ENCODE assay signal across 10 cellular contexts in the genomic region with DNA sequence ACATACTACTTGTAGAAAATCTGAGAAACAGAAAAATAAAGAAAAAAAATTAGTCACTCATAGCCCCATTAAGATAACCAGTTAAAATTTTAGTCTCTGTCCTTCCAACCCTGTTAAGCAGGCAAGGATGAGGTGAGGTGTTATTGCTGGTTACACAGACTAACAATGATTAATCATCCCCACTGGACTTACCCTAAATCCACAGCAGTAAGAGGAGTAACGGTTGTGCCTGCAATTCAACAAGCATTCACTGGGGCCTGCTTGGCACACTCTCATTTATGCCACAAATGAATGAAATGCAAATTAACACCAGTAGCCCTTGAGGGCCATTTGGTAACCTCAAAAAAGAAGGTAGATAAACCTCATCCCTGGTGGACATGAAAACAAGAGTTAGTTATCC. TPM values are rescaled to one million over a fixed set of nuclear protein-coding genes. Genes with fewer than 3 reads are reported as not detected.
DNase-seq lines count a peak whose midpoint lies in the region; ATAC-seq, FAIRE-seq and TF ChIP-seq lines count a peak whose summit lies in the region.
"Had no signal": no experiment of that assay in that cellular context is flagged by ENCODE, and none has a peak within 500 bp of the region (broad histone marks: within the 10 kb centered on the region; RNA-seq: fewer than 3 reads in every experiment).

No MANE protein-coding gene starts in this region.

- H3K4me2 ChIP-seq in A549, result peak overlapping the region; percentile 72

- intact Hi-C loops in stomach (cut with DNase I; ENCODE audit: low total_unique reads), result no loop called here

- H3K4me1 ChIP-seq in A549 (peaks cover 90% of the 10 kb centered on the region), stomach (peaks cover 29 to 63% (median 48%) of the 10 kb centered on the region in 4 donors)

- POLR2A ChIA-PET in A549 (lab: Yijun Ruan, JAX), result no interaction called here

- no peak for TF ChIP-seq EP300 in A549 (IDR thresholded peaks at IDR 0.05)
- TF ChIP-seq EP300 in stomach (IDR thresholded peaks at IDR 0.05), result no peak

- H3K36me3 ChIP-seq in stomach, result no peaks in the 10 kb centered on the region
- H3K36me3 ChIP-seq: heart left ventricle had no signal

- peak; percentile 48 to 55 for DNase-seq in A549 (ENCODE audit: low read depth in 1 of 2, low spot score in 1 of 2)
- DNase-seq in GM19239 (ENCODE audit: insufficient read length, low spot score), result peak; percentile 34
- peak in 1 of 2 donors; percentile 68 for DNase-seq in cardiac fibroblast (ENCODE audit: low read depth in 2 of 2)
- no peak for DNase-seq in GM19240 (ENCODE audit: insufficient read length, low spot score)
- DNase-seq in stomach, result no peak
- DNase-seq: heart left ventricle, NCI-H1105 treated with DMSO at 0.1 percent for 48 hours had no signal

- ATAC-seq in A549 (peak; percentile 60 to 64; a peak in 4 of 6 replicates), HG03378 (IDR thresholded peaks at IDR 0.05; ENCODE audit: unreplicated experiment) (peak; percentile 94), HG02852 (IDR thresholded peaks at IDR 0.05; ENCODE audit: unreplicated experiment) (no peak), GM19351 (IDR thresholded peaks at IDR 0.05; ENCODE audit: unreplicated experiment) (no peak)
- ATAC-seq: heart left ventricle had no signal

- TF ChIP-seq RAD21 in A549 (conservative IDR thresholded peaks at IDR 0.05 in 1 of 2, IDR thresholded peaks at IDR 0.05 in 1 of 2), result no peak

- TF ChIP-seq CTCF in A549 (IDR thresholded peaks at IDR 0.05) (no peak), cardiac fibroblast (IDR thresholded peaks at IDR 0.05; ENCODE audit: low read depth, low read length) (peak; percentile 20), stomach (IDR thresholded peaks at IDR 0.05) (no peak)

- TF ChIP-seq POLR2A in A549 (IDR thresholded peaks at IDR 0.05; ENCODE audit: low read length), result no peak
- no peak for TF ChIP-seq POLR2A in stomach (IDR thresholded peaks at IDR 0.05)

- H3K4me3 ChIP-seq in A549 (no peak overlapping the region), cardiac fibroblast (replicated peaks in 1 of 2; ENCODE audit: low read depth in 2 of 2, low read length in 2 of 2) (no peak overlapping the region), stomach (no peak overlapping the region)
- H3K4me3 ChIP-seq: heart left ventricle had no signal

- peak overlapping the region; percentile 66 to 77 for H3K27ac ChIP-seq in A549
- H3K27ac ChIP-seq in stomach, result peak overlapping the region in 1 of 5 donors; percentile 11
- H3K27ac ChIP-seq: heart left ventricle had no signal

- no peaks in the 10 kb centered on the region for H3K27me3 ChIP-seq in stomach
- H3K27me3 ChIP-seq: heart left ventricle had no signal

- CTCF ChIA-PET in A549 (lab: Yijun Ruan, JAX), result interaction anchor here (1.1 to 1.8 kb wide), 2 partner anchors 39 to 107 kb away, joined by 4 to 5 read pairs; no protein-coding TSS in a partner anchor

- WGBS in A549 (ENCODE audit: missing lambda C conversion rate), result 0% methylated on average over 1 of the region's 1 CpG
- 50 to 64% (median 60%) methylated on average over 1 of the region's 1 CpG for WGBS in stomach, 5 donors

- H3K9me3 ChIP-seq in A549 (no peaks in the 10 kb centered on the region), stomach (no peaks in the 10 kb centered on the region)
- H3K9me3 ChIP-seq: heart left ventricle had no signal

- FAIRE-seq in A549 (lab: Jason Lieb, UNC) (no peak), GM19239 (lab: Jason Lieb, UNC) (no peak)

TF ChIP-seq in A549, 52 proteins besides CTCF, POLR2A, EP300 and RAD21:
- TF ChIP-seq ESRRA (IDR thresholded peaks at IDR 0.05; ENCODE audit: borderline replicate concordance, low read length), result no peak
- no peak for TF ChIP-seq CEBPB (IDR thresholded peaks at IDR 0.05)
- no peak for TF ChIP-seq BHLHE40 (IDR thresholded peaks at IDR 0.05; ENCODE audit: low read depth, low read length)
- 0 out of 2 replicates have a peak, but pooled peaks have one; percentile 32 for TF ChIP-seq MYC (IDR thresholded peaks at IDR 0.05; ENCODE audit: borderline replicate concordance, low read length)
- no peak for TF ChIP-seq FOSB (CRISPR knock-in tag; IDR thresholded peaks at IDR 0.05)
- TF ChIP-seq, protein P1, sequence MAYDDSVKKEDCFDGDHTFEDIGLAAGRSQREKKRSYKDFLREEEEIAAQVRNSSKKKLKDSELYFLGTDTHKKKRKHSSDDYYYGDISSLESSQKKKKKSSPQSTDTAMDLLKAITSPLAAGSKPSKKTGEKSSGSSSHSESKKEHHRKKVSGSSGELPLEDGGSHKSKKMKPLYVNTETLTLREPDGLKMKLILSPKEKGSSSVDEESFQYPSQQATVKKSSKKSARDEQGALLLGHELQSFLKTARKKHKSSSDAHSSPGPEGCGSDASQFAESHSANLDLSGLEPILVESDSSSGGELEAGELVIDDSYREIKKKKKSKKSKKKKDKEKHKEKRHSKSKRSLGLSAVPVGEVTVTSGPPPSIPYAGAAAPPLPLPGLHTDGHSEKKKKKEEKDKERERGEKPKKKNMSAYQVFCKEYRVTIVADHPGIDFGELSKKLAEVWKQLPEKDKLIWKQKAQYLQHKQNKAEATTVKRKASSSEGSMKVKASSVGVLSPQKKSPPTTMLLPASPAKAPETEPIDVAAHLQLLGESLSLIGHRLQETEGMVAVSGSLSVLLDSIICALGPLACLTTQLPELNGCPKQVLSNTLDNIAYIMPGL (CRISPR knock-in tag; IDR thresholded peaks at IDR 0.05; ENCODE audit: borderline replicate concordance), result no peak
- no peak for TF ChIP-seq ZNF302 (CRISPR knock-in tag; IDR thresholded peaks at IDR 0.05)
- TF ChIP-seq RARB (CRISPR knock-in tag; IDR thresholded peaks at IDR 0.05), result no peak

RNA-seq across cellular contexts. Expression of a gene that starts 8.0 kb away (rescaled TPM):
- polyA plus RNA-seq in A549 (2011; rRNA removed), result 24.9 and 32.2 TPM in 2 replicates
- 9.8 and 16.2 TPM in 2 replicates for polyA plus RNA-seq in A549 (2012; cell fraction: cytosol; rRNA removed)
- polyA plus RNA-seq in A549 (2012; cell fraction: nucleus; rRNA removed), result 17.8 and 26.0 TPM in 2 replicates
- 33.4 to 44.3 TPM (median 41.7 TPM) in 3 replicates for polyA plus RNA-seq in A549 (2017; fragmentation: RNase III; extraction: RNeasy Plus Mini Kit Qiagen cat#74134 plus additional on column Dnase treatment)
- polyA minus RNA-seq in A549 (2011; rRNA and poly(A)+ RNA removed), result 36.3 and 39.2 TPM in 2 replicates
- 10 to 100 TPM; 20.5 to 53.6 (median 28.7) TPM for total RNA-seq in stomach
- polyA plus RNA-seq in stomach, result 1 to 10 TPM; 3.7 to 9.8 (median 7.3) TPM

Comparison
In these comparisons a context has a peak if more than half of its experiments do, and no peak if none do; other contexts are left out.
1. ATAC-seq: peak in A549 (2 of 2) and HG03378 (single experiment); none in HG02852 (single experiment) and GM19351 (single experiment).
2. DNase-seq: peak in A549 (2 of 2) and GM19239 (single experiment); none in GM19240 (single experiment) and stomach (single experiment).